3 cellular contexts compared by ENCODE assay signal in the genomic region with DNA sequence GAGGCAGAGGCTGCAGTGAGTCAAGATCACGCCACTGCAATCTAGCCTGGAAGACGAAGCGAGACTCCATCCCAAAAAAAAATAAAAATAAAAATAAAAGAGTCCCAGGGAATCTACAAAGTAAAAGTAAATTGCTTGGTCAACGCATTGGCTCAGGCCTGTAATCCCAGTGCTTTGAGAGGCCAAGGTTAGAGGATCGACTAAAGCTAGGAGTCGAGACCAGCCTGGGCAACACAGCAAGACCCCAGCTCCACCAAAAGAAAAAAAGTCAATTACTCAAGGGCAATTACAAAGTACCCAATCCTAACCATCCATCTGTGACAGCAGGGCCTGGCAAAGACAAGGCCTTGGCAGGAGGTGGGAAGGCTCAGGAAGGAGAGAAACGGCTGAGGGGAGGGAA.
A peak's percentile ranks its signal among the peaks of the same experiment; 100 is the strongest.
TF ChIP-seq lines count a peak whose summit lies in the region.

No MANE protein-coding gene starts in this region.

TF ChIP-seq in HepG2, 621 proteins besides CTCF, POLR2A, EP300 and RAD21 (continued from another document):
- TF ChIP-seq NFRKB (IDR thresholded peaks at IDR 0.05) (no peak), ZSCAN22 (CRISPR knock-in tag; IDR thresholded peaks at IDR 0.05) (no peak)

TF ChIP-seq in HEK293, 187 proteins besides CTCF, POLR2A, EP300 and RAD21 (continued from another document):
- no peak for TF ChIP-seq PBX3 (CRISPR knock-in tag; IDR thresholded peaks at IDR 0.05)

TF ChIP-seq in WTC11, 78 proteins besides CTCF, POLR2A, EP300 and RAD21 (continued from another document):
- TF ChIP-seq ZNF121 (CRISPR knock-in tag; IDR thresholded peaks at IDR 0.05) (peak; percentile 95), MYBL2 (CRISPR knock-in tag; IDR thresholded peaks at IDR 0.05) (no peak)
